12 cellular contexts compared by ENCODE assay signal in genomic region chr7:101179117-101179779, GRCh38. TPM values are rescaled to one million over a fixed set of nuclear protein-coding genes. Genes with fewer than 3 reads are reported as not detected.
A peak's percentile ranks its signal among the peaks of the same experiment; 100 is the strongest.
DNase-seq lines count a peak whose midpoint lies in the region; ATAC-seq and TF ChIP-seq lines count a peak whose summit lies in the region.
"Had no signal": no experiment of that assay in that cellular context is flagged by ENCODE, and none has a peak within 500 bp of the region (broad histone marks: within the 10 kb centered on the region; RNA-seq: fewer than 3 reads in every experiment).

No MANE protein-coding gene starts in this region.

- no peaks in the 10 kb centered on the region for H3K79me2 ChIP-seq in GM23248 (ENCODE audit: insufficient read depth)

- H4K20me1 ChIP-seq in BLaER1 = no peaks in the 10 kb centered on the region
- no peaks in the 10 kb centered on the region for H4K20me1 ChIP-seq in GM23248 (ENCODE audit: insufficient read depth)

- peak overlapping the region; percentile 6 for H2BK15ac ChIP-seq in mesenchymal stem cell (ENCODE audit: low read depth, poor library complexity, severe bottlenecking)

- TF ChIP-seq CTCF in adrenal gland (IDR thresholded peaks at IDR 0.05) = no peak

- H3K4me2 ChIP-seq in BLaER1 (peak overlapping the region; percentile 83), GM23248 (ENCODE audit: unreplicated experiment) (peak overlapping the region; percentile 57), mesenchymal stem cell (ENCODE audit: low read length, poor library complexity, severe bottlenecking) (peak overlapping the region; percentile 44)

- H3K4ac ChIP-seq in mesenchymal stem cell (ENCODE audit: low read depth in 1 of 2, low read length in 2 of 2) = no peak overlapping the region

- H2BK5ac ChIP-seq in mesenchymal stem cell (ENCODE audit: low read depth, low read length, poor library complexity, severe bottlenecking) = no peak overlapping the region

- H3K9ac ChIP-seq in BLaER1 = no peak overlapping the region
- no peak overlapping the region for H3K9ac ChIP-seq in GM23248
- no peak overlapping the region for H3K9ac ChIP-seq in mesenchymal stem cell (ENCODE audit: low read length)

- TF ChIP-seq POLR2A in adrenal gland (IDR thresholded peaks at IDR 0.05) = no peak

- no peaks in the 10 kb centered on the region for H3K9me2 ChIP-seq in GM23248 (ENCODE audit: insufficient read depth)

- H3K9me3 ChIP-seq in BLaER1 (peaks cover 3% of the 10 kb centered on the region; the same call in 1 of the 2 replicates), GM23248 (ENCODE audit: low read depth) (no peaks in the 10 kb centered on the region), mesenchymal stem cell (ENCODE audit: control insufficient read depth, low read length) (no peaks in the 10 kb centered on the region), adrenal gland (replicated peaks in 1 of 3) (no peaks in the 10 kb centered on the region)

- no peak overlapping the region for H3K14ac ChIP-seq in mesenchymal stem cell (ENCODE audit: low read length in 2 of 2)

- intact Hi-C loops in adrenal gland (cut with DNase I) = no loop called here
- intact Hi-C loops in Right ventricle myocardium superior (cut with DNase I) = no loop called here

- no peak overlapping the region for H2AFZ ChIP-seq in GM23248
- H2AFZ ChIP-seq in mesenchymal stem cell (ENCODE audit: low read depth, low read length) = no peak overlapping the region

- no peaks in the 10 kb centered on the region for H3F3A ChIP-seq in GM23248 (ENCODE audit: insufficient read depth)

- 1 to 3% methylated on average over 20 to 28 of the region's 28 CpGs for WGBS in GM23248 (ENCODE audit: low coverage in 1 of 2, low lambda C conversion rate in 2 of 2, missing lambda C conversion rate in 2 of 2), 2 experiments
- 6% methylated on average over 23 of the region's 28 CpGs for WGBS in mesenchymal stem cell
- 1 to 3% (median 2%) methylated on average over 22 to 28 of the region's 28 CpGs for WGBS in adrenal gland, 4 donors

- DNase-seq in GM23248 (no peak), SK-MEL-5 (ENCODE audit: low read depth, low spot score) (peak; percentile 78), mesenchymal stem cell (no peak), adrenal gland (no peak), Right ventricle myocardium superior (no peak)
- no peak for DNase-seq in effector CD8-positive, alpha-beta T cell (lab: John Stamatoyannopoulos, UW)
- DNase-seq: activated gamma-delta T cell treated with Interleukin-2 at 50 U/mL for 16 hours; effector CD4-positive, alpha-beta T cell; T-helper 9 cell had no signal

- no peak overlapping the region for H2AK5ac ChIP-seq in mesenchymal stem cell (ENCODE audit: low read length, severe bottlenecking)

- no peak overlapping the region for H4K8ac ChIP-seq in mesenchymal stem cell (ENCODE audit: low read length)

- H3K18ac ChIP-seq in mesenchymal stem cell (ENCODE audit: low read depth in 1 of 2, low read length in 2 of 2) = no peak overlapping the region

- H3K4me3 ChIP-seq in BLaER1 (peak overlapping the region; percentile 58), GM23248 (no peak overlapping the region), mesenchymal stem cell (ENCODE audit: insufficient read depth in 1 of 2, low read depth in 1 of 2, low read length in 2 of 2) (no peak overlapping the region), adrenal gland (no peak overlapping the region)
- H3K4me3 ChIP-seq: skin epidermis had no signal

- in situ Hi-C loops in GM23248 (cut with MboI) = no loop called here
- in situ Hi-C loops in SK-MEL-5 (cut with HindIII; ENCODE audit: low pct_unique_long_range_greater_than_20kb, low sequenced_read_pairs) = no loop called here

- no peak overlapping the region for H3K23ac ChIP-seq in mesenchymal stem cell (ENCODE audit: low read length in 2 of 2)

- no peak overlapping the region for H2BK12ac ChIP-seq in mesenchymal stem cell (ENCODE audit: low read length in 2 of 2)

- no peak for ATAC-seq in GM18909 (IDR thresholded peaks at IDR 0.05; ENCODE audit: poor library complexity, unreplicated experiment)
- no peak for ATAC-seq in Right ventricle myocardium superior (ENCODE audit: poor library complexity)

- H3K36me3 ChIP-seq in BLaER1 (no peaks in the 10 kb centered on the region), GM23248 (ENCODE audit: low read depth) (no peaks in the 10 kb centered on the region), mesenchymal stem cell (ENCODE audit: control insufficient read depth in 1 of 2, insufficient read depth in 2 of 2, low read depth in 1 of 2, low read length in 2 of 2) (peaks cover 0 to 4% of the 10 kb centered on the region in 2 experiments), adrenal gland (replicated peaks in 1 of 2) (no peaks in the 10 kb centered on the region)

- H3K27ac ChIP-seq in BLaER1 (no peak overlapping the region), GM23248 (no peak overlapping the region), mesenchymal stem cell (ENCODE audit: low read length, poor library complexity, severe bottlenecking) (no peak overlapping the region), adrenal gland (no peak overlapping the region)
- H3K27ac ChIP-seq: skin epidermis had no signal

- H3K27me3 ChIP-seq in BLaER1 (peaks cover 84% of the 10 kb centered on the region), GM23248 (replicated peaks; ENCODE audit: insufficient read depth) (peaks cover 64% of the 10 kb centered on the region), mesenchymal stem cell (ENCODE audit: control insufficient read depth in 1 of 2, insufficient read depth in 1 of 2, low read length in 2 of 2) (peaks cover 67 to 70% of the 10 kb centered on the region in 2 experiments), adrenal gland (peaks cover 66% of the 10 kb centered on the region)

- H3K4me1 ChIP-seq in BLaER1 = peaks cover 43% of the 10 kb centered on the region
- H3K4me1 ChIP-seq in GM23248 (ENCODE audit: insufficient read depth) = no peaks in the 10 kb centered on the region
- peaks cover 16% of the 10 kb centered on the region for H3K4me1 ChIP-seq in mesenchymal stem cell (ENCODE audit: control insufficient read depth, insufficient read depth, low read depth, low read length)
- H3K4me1 ChIP-seq in adrenal gland (replicated peaks in 1 of 2) = peaks cover 0 to 5% of the 10 kb centered on the region in 2 donors

- no peaks in the 10 kb centered on the region for H3K79me1 ChIP-seq in mesenchymal stem cell (replicated peaks; ENCODE audit: low read length, poor library complexity, severe bottlenecking)

- no peak overlapping the region for H4K91ac ChIP-seq in mesenchymal stem cell (ENCODE audit: low read length)

- H2BK120ac ChIP-seq in mesenchymal stem cell (ENCODE audit: low read depth, low read length) = no peak overlapping the region

RNA-seq across cellular contexts. Expression of gene NAT16, which starts 0.8 kb away (rescaled TPM):
- total RNA-seq in GM23248 (2014; rRNA removed; shearing (Covaris generic)) = not detected in 2 replicates
- polyA plus RNA-seq in GM23248 (2016; fragmentation: Nextera tagmentation; extraction: Ambion mirVana) = not detected in 2 replicates
- total RNA-seq in SK-MEL-5 (2014; rRNA removed; shearing (Covaris generic)) = 1.5 and 3.9 TPM in 2 replicates
- polyA plus RNA-seq in SK-MEL-5 (2015; cell fraction: cytosol; rRNA removed) = 28.7 and 33.0 TPM in 2 replicates
- 57.6 and 61.1 TPM in 2 replicates for polyA plus RNA-seq in SK-MEL-5 (2015; cell fraction: nucleus; rRNA removed)
- not detected for polyA plus RNA-seq in mesenchymal stem cell (2013, experiment 1 of 2)
- polyA plus RNA-seq in mesenchymal stem cell (2013, experiment 2 of 2) = not detected
- total RNA-seq in adrenal gland = under 1 TPM in 1 of 8 donors, not detected in 7; 0.14 TPM
- polyA plus RNA-seq in adrenal gland = not detected
- not detected for total RNA-seq in Right ventricle myocardium superior

RNA-seq across cellular contexts. Expression of gene VGF, which starts 13.9 kb away (rescaled TPM):
- total RNA-seq in GM23248 (2014; rRNA removed; shearing (Covaris generic)) = 0.89 TPM in 1 of 2 replicates, not detected in the other
- 0.11 TPM in 1 of 2 replicates, not detected in the other for polyA plus RNA-seq in GM23248 (2016; fragmentation: Nextera tagmentation; extraction: Ambion mirVana)
- 848 and 983 TPM in 2 replicates for total RNA-seq in SK-MEL-5 (2014; rRNA removed; shearing (Covaris generic))
- 5,294 and 5,718 TPM in 2 replicates for polyA plus RNA-seq in SK-MEL-5 (2015; cell fraction: cytosol; rRNA removed)
- polyA plus RNA-seq in SK-MEL-5 (2015; cell fraction: nucleus; rRNA removed) = 511 and 943 TPM in 2 replicates
- 0.04 TPM for polyA plus RNA-seq in mesenchymal stem cell (2013, experiment 1 of 2)
- polyA plus RNA-seq in mesenchymal stem cell (2013, experiment 2 of 2) = 0.05 TPM
- 10 to 100 TPM in 2 of 8 donors, 1 to 10 TPM in 2, under 1 TPM in 1, not detected in 3; 0.97 to 14.3 (median 2.0) TPM for total RNA-seq in adrenal gland
- polyA plus RNA-seq in adrenal gland = 10 to 100 TPM in 1 of 3 donors, 1 to 10 TPM in 2; 1.9 to 12.8 (median 4.6) TPM
- not detected for total RNA-seq in Right ventricle myocardium superior

RNA-seq across cellular contexts. Expression of gene MOGAT3, which starts 21.6 kb away (rescaled TPM):
- total RNA-seq in GM23248 (2014; rRNA removed; shearing (Covaris generic)) = not detected in 2 replicates
- not detected in 2 replicates for polyA plus RNA-seq in GM23248 (2016; fragmentation: Nextera tagmentation; extraction: Ambion mirVana)
- total RNA-seq in SK-MEL-5 (2014; rRNA removed; shearing (Covaris generic)) = not detected in 2 replicates
- not detected in 2 replicates for polyA plus RNA-seq in SK-MEL-5 (2015; cell fraction: cytosol; rRNA removed)
- polyA plus RNA-seq in SK-MEL-5 (2015; cell fraction: nucleus; rRNA removed) = not detected in 2 replicates
- not detected for polyA plus RNA-seq in mesenchymal stem cell (2013, experiment 1 of 2)
- not detected for polyA plus RNA-seq in mesenchymal stem cell (2013, experiment 2 of 2)
- total RNA-seq in adrenal gland = not detected
- polyA plus RNA-seq in adrenal gland = not detected
- total RNA-seq in Right ventricle myocardium superior = not detected

RNA-seq across cellular contexts. Expression of gene AP1S1, which starts 25.0 kb away (rescaled TPM):
- total RNA-seq in GM23248 (2014; rRNA removed; shearing (Covaris generic)) = 198 and 236 TPM in 2 replicates
- polyA plus RNA-seq in GM23248 (2016; fragmentation: Nextera tagmentation; extraction: Ambion mirVana) (37.4 and 38.2 TPM in 2 replicates), adrenal gland (10 to 100 TPM; 20.4 to 35.4 (median 30.0) TPM)
- total RNA-seq in SK-MEL-5 (2014; rRNA removed; shearing (Covaris generic)) = 329 and 367 TPM in 2 replicates
- 221 and 277 TPM in 2 replicates for polyA plus RNA-seq in SK-MEL-5 (2015; cell fraction: cytosol; rRNA removed)
- polyA plus RNA-seq in SK-MEL-5 (2015; cell fraction: nucleus; rRNA removed) = 105 and 125 TPM in 2 replicates
- 65.9 TPM for polyA plus RNA-seq in mesenchymal stem cell (2013, experiment 1 of 2)
- 64.7 TPM for polyA plus RNA-seq in mesenchymal stem cell (2013, experiment 2 of 2)
- total RNA-seq in adrenal gland (10 to 100 TPM; 26.9 to 66.1 (median 43.6) TPM), Right ventricle myocardium superior (14.1 TPM)

RNA-seq across cellular contexts. Expression of gene PLOD3, which starts 38.1 kb away (rescaled TPM):
- 126 and 149 TPM in 2 replicates for total RNA-seq in GM23248 (2014; rRNA removed; shearing (Covaris generic))
- polyA plus RNA-seq in GM23248 (2016; fragmentation: Nextera tagmentation; extraction: Ambion mirVana) (189 and 190 TPM in 2 replicates), adrenal gland (10 to 100 TPM; 35.4 to 59.8 (median 54.4) TPM)
- 275 and 325 TPM in 2 replicates for total RNA-seq in SK-MEL-5 (2014; rRNA removed; shearing (Covaris generic))
- 876 and 962 TPM in 2 replicates for polyA plus RNA-seq in SK-MEL-5 (2015; cell fraction: cytosol; rRNA removed)
- 346 and 455 TPM in 2 replicates for polyA plus RNA-seq in SK-MEL-5 (2015; cell fraction: nucleus; rRNA removed)
- 210 TPM for polyA plus RNA-seq in mesenchymal stem cell (2013, experiment 1 of 2)
- polyA plus RNA-seq in mesenchymal stem cell (2013, experiment 2 of 2) = 206 TPM
- total RNA-seq in adrenal gland (10 to 100 TPM; 29.1 to 62.2 (median 51.4) TPM), Right ventricle myocardium superior (39.0 TPM)

Comparison
In these comparisons a context has a peak if more than half of its experiments do, and no peak if none do; other contexts are left out.
1. RNA of gene VGF, which starts 13.9 kb away (total RNA-seq): 848 to 983 TPM in SK-MEL-5; 0.97 to 14.3 TPM in adrenal gland, 0.89 TPM in GM23248 and not detected in Right ventricle myocardium superior (single experiment); every median in the first group is over 10 times any median in the second.
2. Peak in every context shown above with its lines, with median percentiles within 50 percentile points of each other: H3K4me2 ChIP-seq.